26 cellular contexts compared by ENCODE assay signal in the genomic region with DNA sequence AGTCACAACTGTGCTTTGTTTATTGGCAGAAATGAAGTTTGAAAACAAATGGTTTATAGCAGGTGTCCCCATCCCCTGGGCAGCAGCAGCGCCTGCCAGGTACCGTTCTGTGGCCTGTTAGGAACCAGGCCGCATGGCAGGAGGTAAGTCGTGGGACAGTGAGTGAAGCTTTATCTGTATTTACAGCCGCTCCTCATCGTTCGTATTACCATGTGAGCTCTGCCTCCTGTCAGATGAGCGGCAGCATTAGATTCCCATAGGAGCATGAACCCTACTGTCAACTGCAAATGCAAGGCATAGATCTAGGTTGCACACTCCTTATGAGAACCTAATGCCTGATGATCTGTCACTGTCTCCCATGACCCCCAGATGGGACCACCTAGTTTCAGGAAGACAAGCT.
"Had no signal": no experiment of that assay in that cellular context is flagged by ENCODE, and none has a peak within 500 bp of the region (broad histone marks: within the 10 kb centered on the region; RNA-seq: fewer than 3 reads in every experiment).

No MANE protein-coding gene starts in this region.

- H3K27ac ChIP-seq: stomach, suprapubic skin, testis, thoracic aorta, thyroid gland, tibial artery, tibial nerve, transverse colon, upper lobe of left lung, upper lobe of right lung, uterus, vagina had no signal

- H3K9me3 ChIP-seq: suprapubic skin, testis, thoracic aorta, thyroid gland, transverse colon, upper lobe of left lung, upper lobe of right lung, uterus, vagina had no signal

- ATAC-seq: stimulated activated effector memory CD8-positive, alpha-beta T cell treated with anti-CD3 and anti-CD28 coated beads, Interleukin-12 subunit alpha, Interleukin-12 subunit beta, amount 100 ng/mL, for 72 hours; stimulated activated memory B cell treated with anti-CD40 and anti-IgM and Interleukin-4, amounts not matched to agents 10 μg/mL and 1 μg/mL and 100 μg/mL, for 72 hours; stimulated activated naive B cell treated with anti-CD40 and anti-IgM and Interleukin-4, amounts not matched to agents 10 μg/mL and 1 μg/mL and 100 μg/mL, for 72 hours; stimulated activated naive CD8-positive, alpha-beta T cell treated with anti-CD3 and anti-CD28 coated beads, Interleukin-15, amount 100 ng/mL, for 72 hours; upper lobe of right lung had no signal

- H3K36me3 ChIP-seq: stomach, suprapubic skin, thoracic aorta, thyroid gland, tibial artery, tibial nerve, transverse colon, upper lobe of left lung, upper lobe of right lung, uterus, vagina had no signal

- DNase-seq: stimulated activated CD4-positive, alpha-beta T cell treated with anti-CD3 and anti-CD28 coated beads, Interleukin-2, amount 100 ng/mL, for 48 hours; stimulated activated CD4-positive, alpha-beta T cell treated with anti-CD3 and anti-CD28 coated beads, Interleukin-4, amount 100 ng/mL, for 1 hour; stimulated activated CD4-positive, alpha-beta T cell treated with anti-CD3 and anti-CD28 coated beads, Interleukin-4, amount 100 ng/mL, for 24 hours; stimulated activated CD4-positive, alpha-beta T cell treated with anti-CD3 and anti-CD28 coated beads, Interleukin-4, amount 100 ng/mL, for 4 hours; stimulated activated CD8-positive, alpha-beta memory T cell treated with anti-CD3 and anti-CD28 coated beads, Interleukin-4, amount 100 ng/mL, for 48 hours; stimulated activated naive B cell treated with anti-CD40 and anti-IgM and Interleukin-4, amounts not matched to agents 10 μg/mL and 1 μg/mL and 100 μg/mL, for 72 hours; stimulated activated naive CD4-positive, alpha-beta T cell; stimulated activated naive CD4-positive, alpha-beta T cell treated with Interleukin-2 at 50 U/mL for 16 hours; stimulated activated naive CD8-positive, alpha-beta T cell treated with anti-CD3 and anti-CD28 coated beads, Interleukin-15, amount 100 ng/mL, for 72 hours; stimulated activated naive CD8-positive, alpha-beta T cell treated with anti-CD3 and anti-CD28 coated beads, Interleukin-15, Interleukin-2, amounts not matched to agents 100 U/mL and 50 U/mL, for 24 hours; stomach; substantia nigra; testis; thyroid gland; tibial artery; transverse colon; trophoblast cell; upper lobe of right lung; uterus had no signal

- H3K4me3 ChIP-seq: stomach, suprapubic skin, testis, thoracic aorta, thyroid gland, tibial artery, tibial nerve, transverse colon, upper lobe of left lung, upper lobe of right lung, uterus, vagina had no signal

- H3K4me1 ChIP-seq: stomach, suprapubic skin, testis, thyroid gland, tibial artery, tibial nerve, transverse colon, upper lobe of right lung, uterus, vagina had no signal
